In genomic region chr4:61200195-61200990, GRCh38 we compare ENCODE assay signal across 8 cellular contexts. TPM values are rescaled to one million over a fixed set of nuclear protein-coding genes. Genes with fewer than 3 reads are reported as not detected.
DNase-seq lines count a peak whose midpoint lies in the region; ATAC-seq and TF ChIP-seq lines count a peak whose summit lies in the region.

Gene ADGRL3 (plus strand): TSS chr4:61200326.

- POLR2A ChIA-PET in PC-3 (lab: Charles Lee; ENCODE audit: unreplicated experiment) = interaction anchor here (0.6 kb wide), 1 partner anchor 926 kb away, joined by 4 read pairs; no protein-coding TSS in a partner anchor

- TF ChIP-seq CTCF in PC-3 (conservative IDR thresholded peaks at IDR 0.05; ENCODE audit: low read depth, low read length) (no peak), fibroblast of pulmonary artery (IDR thresholded peaks at IDR 0.05; ENCODE audit: low read length, missing control alignments) (no peak), neural cell (IDR thresholded peaks at IDR 0.05; ENCODE audit: poor library complexity, severe bottlenecking) (peak; percentile 21)

- no peaks in the 10 kb centered on the region for H3F3A ChIP-seq in PC-3 (ENCODE audit: low read length, unreplicated experiment)
- H3F3A ChIP-seq in neural cell (ENCODE audit: insufficient read depth, low read length, poor library complexity, severe bottlenecking) = no peaks in the 10 kb centered on the region

- no peaks in the 10 kb centered on the region for H3K79me2 ChIP-seq in PC-3 (ENCODE audit: low read length)
- peaks cover 56% of the 10 kb centered on the region for H3K79me2 ChIP-seq in neural cell (replicated peaks; ENCODE audit: insufficient read depth, low read length)
- H3K79me2 ChIP-seq in Karpas-422 (ENCODE audit: low read length) = no peaks in the 10 kb centered on the region

- DNase-seq in PC-3 (no peak), fibroblast of pulmonary artery (ENCODE audit: low read depth) (peak; percentile 42), Karpas-422 (no peak), KG1 (lab: John Stamatoyannopoulos, UW) (no peak)

- CTCF ChIA-PET in PC-3 (lab: Charles Lee) = no interaction called here

- H3K36me3 ChIP-seq in HUES48 (ENCODE audit: control insufficient read depth, insufficient read depth, low read length) (no peaks in the 10 kb centered on the region), PC-3 (ENCODE audit: low read depth, low read length) (no peaks in the 10 kb centered on the region), neural cell (ENCODE audit: insufficient read depth, low read length) (no peaks in the 10 kb centered on the region), Karpas-422 (ENCODE audit: insufficient read depth, low read length) (no peaks in the 10 kb centered on the region)

- H3K4me2 ChIP-seq in PC-3 (ENCODE audit: low read length) = peak within 1 kb of the TSS; percentile 90
- peak within 1 kb of the TSS; percentile 86 for H3K4me2 ChIP-seq in neural cell (ENCODE audit: low read length)
- no peak within 1 kb of the TSS for H3K4me2 ChIP-seq in Karpas-422 (ENCODE audit: low read depth, low read length, poor library complexity, severe bottlenecking)

- peaks cover 62% of the 10 kb centered on the region for H3K27me3 ChIP-seq in HUES48 (ENCODE audit: control insufficient read depth, insufficient read depth, low read length)
- peaks cover 20% of the 10 kb centered on the region for H3K27me3 ChIP-seq in PC-3 (ENCODE audit: low read length)
- H3K27me3 ChIP-seq in neural cell (ENCODE audit: insufficient read depth, low read depth, low read length) = no peaks in the 10 kb centered on the region
- H3K27me3 ChIP-seq in Karpas-422 (ENCODE audit: low read length) = no peaks in the 10 kb centered on the region

- H3K9me3 ChIP-seq in HUES48 (ENCODE audit: control insufficient read depth, insufficient read depth, low read length) = no peaks in the 10 kb centered on the region
- H3K9me3 ChIP-seq in PC-3 (ENCODE audit: low read length) = no peaks in the 10 kb centered on the region
- H3K9me3 ChIP-seq in neural cell (ENCODE audit: low read length) = no peaks in the 10 kb centered on the region
- peaks cover 12% of the 10 kb centered on the region for H3K9me3 ChIP-seq in Karpas-422 (ENCODE audit: low read length)

- H2AFZ ChIP-seq in PC-3 (ENCODE audit: low read length) (peak within 1 kb of the TSS; percentile 80), neural cell (ENCODE audit: low read depth, low read length) (peak within 1 kb of the TSS; percentile 66), Karpas-422 (ENCODE audit: low read length) (no peak within 1 kb of the TSS)

- intact Hi-C loops in PC-3 (cut with micrococcal nuclease) = loop anchor here (5.0 kb wide), 2 partner anchors 77 to 262 kb away; no protein-coding TSS in a partner anchor

- H3K9ac ChIP-seq in HUES48 (ENCODE audit: low read depth, low read length) = peak within 1 kb of the TSS; percentile 57; the same call in 1 of the 2 replicates
- no peak within 1 kb of the TSS for H3K9ac ChIP-seq in PC-3 (ENCODE audit: low read length)
- peak within 1 kb of the TSS; percentile 90 for H3K9ac ChIP-seq in neural cell (ENCODE audit: low read length)
- no peak within 1 kb of the TSS for H3K9ac ChIP-seq in Karpas-422 (ENCODE audit: low read length)

- ATAC-seq in PC-3 (no peak), GM18502 (IDR thresholded peaks at IDR 0.05; ENCODE audit: poor library complexity, unreplicated experiment) (no peak), GM18498 (IDR thresholded peaks at IDR 0.05; ENCODE audit: unreplicated experiment) (no peak)

- H4K20me1 ChIP-seq in PC-3 (ENCODE audit: low read length) (no peaks in the 10 kb centered on the region), neural cell (ENCODE audit: insufficient read depth) (peaks cover 14% of the 10 kb centered on the region), Karpas-422 (ENCODE audit: insufficient read depth, low read depth, low read length) (no peaks in the 10 kb centered on the region)

- no TSS peak for BruUV-seq in PC-3 (replicated peaks; lab: Mats Ljungman, UMichigan)

- peaks cover 24% of the 10 kb centered on the region for H3K4me1 ChIP-seq in HUES48 (ENCODE audit: control insufficient read depth, insufficient read depth, low read length)
- H3K4me1 ChIP-seq in PC-3 (ENCODE audit: insufficient read depth, low read length) = peaks cover 26% of the 10 kb centered on the region
- H3K4me1 ChIP-seq in Karpas-422 (ENCODE audit: low read length) = no peaks in the 10 kb centered on the region

- H3K27ac ChIP-seq in HUES48 (ENCODE audit: low read depth, low read length) = peak within 1 kb of the TSS; percentile 38
- no peak within 1 kb of the TSS for H3K27ac ChIP-seq in PC-3 (ENCODE audit: low read length)
- peak within 1 kb of the TSS; percentile 92 for H3K27ac ChIP-seq in neural cell (ENCODE audit: low read length)
- no peak within 1 kb of the TSS for H3K27ac ChIP-seq in Karpas-422 (ENCODE audit: low read length)

- H3K9me2 ChIP-seq in PC-3 (replicated peaks; ENCODE audit: low read length) (no peaks in the 10 kb centered on the region), neural cell (ENCODE audit: insufficient read depth, low read length) (no peaks in the 10 kb centered on the region), Karpas-422 (replicated peaks; ENCODE audit: insufficient read depth, low read length) (no peaks in the 10 kb centered on the region)

- peak; percentile 62 for TF ChIP-seq RAD21 in neural cell (conservative IDR thresholded peaks at IDR 0.05)

- H3K4me3 ChIP-seq in HUES48 (ENCODE audit: low read depth, low read length) (peak within 1 kb of the TSS; percentile 69), PC-3 (ENCODE audit: low read length) (peak within 1 kb of the TSS; percentile 65), fibroblast of pulmonary artery (replicated peaks; ENCODE audit: low read depth, low read length) (peak within 1 kb of the TSS; percentile 62), neural cell (ENCODE audit: low read length) (peak within 1 kb of the TSS; percentile 91), Karpas-422 (ENCODE audit: low read length) (no peak within 1 kb of the TSS)

- TF ChIP-seq EP300 in neural cell (conservative IDR thresholded peaks at IDR 0.05; ENCODE audit: poor library complexity, severe bottlenecking) = peak; percentile 51

TF ChIP-seq in neural cell, 6 proteins besides CTCF, POLR2A, EP300 and RAD21:
- TF ChIP-seq POLR2AphosphoS5 (IDR thresholded peaks at IDR 0.05) (peak; percentile 49), MXI1 (conservative IDR thresholded peaks at IDR 0.05; ENCODE audit: poor library complexity, severe bottlenecking) (peak; percentile 80), EZH2 (IDR thresholded peaks at IDR 0.05; ENCODE audit: borderline replicate concordance, insufficient read depth, low read length, poor library complexity, severe bottlenecking) (no peak), SMC3 (conservative IDR thresholded peaks at IDR 0.05; ENCODE audit: poor library complexity) (peak; percentile 61), TAF1 (IDR thresholded peaks at IDR 0.05; ENCODE audit: low read depth) (no peak), REST (IDR thresholded peaks at IDR 0.05; ENCODE audit: borderline replicate concordance) (peak; percentile 56)

RNA-seq across cellular contexts. Expression of gene ADGRL3, which starts in this region (rescaled TPM):
- 0.66 and 0.69 TPM in 2 replicates for total RNA-seq in PC-3 (2014; rRNA removed)
- polyA plus RNA-seq in neural cell = 90.1 and 99.4 TPM in 2 replicates
- polyA minus RNA-seq in neural cell = 440 and 487 TPM in 2 replicates
- not detected in 2 replicates for total RNA-seq in Karpas-422 (2014; rRNA removed; shearing (Covaris generic); ENCODE audit: low replicate concordance)

Comparison
In these comparisons a context has a peak if more than half of its experiments do, and no peak if none do; other contexts are left out.
1. H3K27ac ChIP-seq: peak in HUES48 (single experiment) and neural cell (single experiment); none in PC-3 (single experiment) and Karpas-422 (single experiment).
2. H3K9ac ChIP-seq: peak in HUES48 (single experiment) and neural cell (single experiment); none in PC-3 (single experiment) and Karpas-422 (single experiment).